In the genomic region with DNA sequence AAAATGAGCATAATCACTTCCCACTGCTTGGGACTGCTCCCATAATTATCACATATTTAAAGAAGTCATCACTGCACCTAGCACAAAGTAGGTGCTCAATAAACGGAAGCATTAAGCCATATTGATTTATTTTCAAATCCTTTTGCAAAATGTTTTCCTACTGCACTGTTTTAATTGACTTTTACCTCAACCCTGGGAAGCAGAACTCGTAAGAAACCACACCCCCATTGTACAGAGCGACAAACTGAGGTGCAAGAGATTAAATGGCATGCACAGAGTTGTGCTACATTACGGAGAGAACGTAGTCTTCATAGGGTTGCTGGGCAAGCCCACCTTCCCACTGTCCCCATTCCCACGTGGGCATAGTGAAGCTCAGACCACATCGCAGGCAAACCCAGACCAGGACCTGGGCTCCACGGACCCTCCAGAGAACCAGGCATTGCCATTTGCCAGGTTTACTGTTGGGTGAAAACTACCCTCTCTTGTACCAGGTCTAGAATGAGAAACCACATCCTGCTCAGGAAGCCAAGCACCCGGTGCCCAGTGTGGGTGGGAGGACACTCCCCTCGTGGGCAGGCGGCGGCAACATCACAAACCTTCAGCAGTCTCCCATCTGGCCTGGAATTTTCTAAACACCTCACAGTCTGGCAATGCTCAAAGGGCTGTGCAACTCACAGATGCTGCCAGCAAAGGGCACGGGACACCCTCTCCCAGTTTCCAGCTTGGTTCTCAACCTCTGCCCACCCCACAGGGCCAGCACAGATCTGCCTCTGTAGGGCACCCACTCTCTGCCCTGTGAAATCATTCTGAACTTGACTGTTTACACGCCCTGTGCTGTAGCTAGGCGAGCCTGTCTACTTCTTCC, we compare ENCODE assay signal across 7 cellular contexts. TPM values are rescaled to one million over a fixed set of nuclear protein-coding genes. Genes with fewer than 3 reads are reported as not detected.
DNase-seq lines count a peak whose midpoint lies in the region; ATAC-seq and TF ChIP-seq lines count a peak whose summit lies in the region.

No MANE protein-coding gene starts in this region.

- peak; percentile 20 for ATAC-seq in stimulated activated naive CD8-positive, alpha-beta T cell treated with anti-CD3 and anti-CD28 coated beads, Interleukin-15, Interleukin-2, amounts not matched to agents 100 U/mL and 50 U/mL, for 24 hours
- no peak for ATAC-seq in GM21786 (IDR thresholded peaks at IDR 0.05; ENCODE audit: unreplicated experiment)

- no peaks in the 10 kb centered on the region for H3K9me3 ChIP-seq in NT2/D1 (ENCODE audit: insufficient read depth, low read length)
- no peaks in the 10 kb centered on the region for H3K9me3 ChIP-seq in ovary

- H3K27me3 ChIP-seq in NT2/D1 (ENCODE audit: insufficient read depth, insufficient read length), result no peaks in the 10 kb centered on the region
- no peaks in the 10 kb centered on the region for H3K27me3 ChIP-seq in ovary

- TF ChIP-seq POLR2A in ovary (IDR thresholded peaks at IDR 0.05), result no peak

- intact Hi-C loops in ovary (cut with DNase I), result no loop called here

- TF ChIP-seq EP300 in ovary (IDR thresholded peaks at IDR 0.05), result no peak

- DNase-seq in NT2/D1 (ENCODE audit: low read depth, low spot score), result no peak
- peak; percentile 84 for DNase-seq in activated effector memory CD4-positive, alpha-beta T cell treated with anti-CD3 and anti-CD28 coated beads, Interleukin-2, amount 50 U/mL, for 16 hours
- peak; percentile 70 for DNase-seq in kidney glomerular epithelial cell (lab: John Stamatoyannopoulos, UW)
- DNase-seq in stimulated activated naive CD8-positive, alpha-beta T cell treated with anti-CD3 and anti-CD28 coated beads, Interleukin-15, Interleukin-2, amounts not matched to agents 100 U/mL and 50 U/mL, for 24 hours, result peak; percentile 67
- DNase-seq in NCI-H1105 (lab: John Stamatoyannopoulos, UW), result no peak
- no peak for DNase-seq in ovary

- no peak overlapping the region for H3K27ac ChIP-seq in ovary

- H3K4me3 ChIP-seq in NT2/D1 (ENCODE audit: insufficient read length, low read depth) (no peak overlapping the region), ovary (no peak overlapping the region)

- 64 to 70% (median 68%) methylated on average over 14 to 15 of the region's 15 CpGs for WGBS in ovary, 3 donors

- peak overlapping the region; percentile 10 for H3K9ac ChIP-seq in NT2/D1 (ENCODE audit: insufficient read length, low read depth)

- no peak for TF ChIP-seq CTCF in ovary (IDR thresholded peaks at IDR 0.05)

- H3K4me1 ChIP-seq in NT2/D1 (ENCODE audit: insufficient read depth, insufficient read length) (peaks cover 39% of the 10 kb centered on the region), ovary (ENCODE audit: insufficient read depth) (peaks cover 7% of the 10 kb centered on the region)

- H3K36me3 ChIP-seq in NT2/D1 (ENCODE audit: insufficient read depth, insufficient read length, low read length) (peaks cover 21% of the 10 kb centered on the region), ovary (no peaks in the 10 kb centered on the region)

RNA-seq across cellular contexts. Expression of a gene that starts 8.2 kb away (rescaled TPM):
- 10 to 100 TPM in 1 of 7 donors, 1 to 10 TPM in 6; 3.6 to 11.2 (median 6.2) TPM for total RNA-seq in ovary
- polyA plus RNA-seq in ovary, result 1 to 10 TPM; 3.4 to 6.3 TPM

RNA-seq across cellular contexts. Expression of a gene that starts 45.9 kb away (rescaled TPM):
- 10 to 100 TPM in 1 of 7 donors, 1 to 10 TPM in 6; 4.4 to 13.9 (median 8.0) TPM for total RNA-seq in ovary
- 1 to 10 TPM; 2.8 to 9.7 TPM for polyA plus RNA-seq in ovary

Comparison
In these comparisons a context has a peak if more than half of its experiments do, and no peak if none do; other contexts are left out.
1. DNase-seq: peak in activated effector memory CD4-positive, alpha-beta T cell treated with anti-CD3 and anti-CD28 coated beads, Interleukin-2, amount 50 U/mL, for 16 hours (single experiment), kidney glomerular epithelial cell (single experiment) and stimulated activated naive CD8-positive, alpha-beta T cell treated with anti-CD3 and anti-CD28 coated beads, Interleukin-15, Interleukin-2, amounts not matched to agents 100 U/mL and 50 U/mL, for 24 hours (single experiment); none in NT2/D1 (single experiment), NCI-H1105 (single experiment) and ovary (0 of 5).